8 cellular contexts compared by ENCODE assay signal in the genomic region with DNA sequence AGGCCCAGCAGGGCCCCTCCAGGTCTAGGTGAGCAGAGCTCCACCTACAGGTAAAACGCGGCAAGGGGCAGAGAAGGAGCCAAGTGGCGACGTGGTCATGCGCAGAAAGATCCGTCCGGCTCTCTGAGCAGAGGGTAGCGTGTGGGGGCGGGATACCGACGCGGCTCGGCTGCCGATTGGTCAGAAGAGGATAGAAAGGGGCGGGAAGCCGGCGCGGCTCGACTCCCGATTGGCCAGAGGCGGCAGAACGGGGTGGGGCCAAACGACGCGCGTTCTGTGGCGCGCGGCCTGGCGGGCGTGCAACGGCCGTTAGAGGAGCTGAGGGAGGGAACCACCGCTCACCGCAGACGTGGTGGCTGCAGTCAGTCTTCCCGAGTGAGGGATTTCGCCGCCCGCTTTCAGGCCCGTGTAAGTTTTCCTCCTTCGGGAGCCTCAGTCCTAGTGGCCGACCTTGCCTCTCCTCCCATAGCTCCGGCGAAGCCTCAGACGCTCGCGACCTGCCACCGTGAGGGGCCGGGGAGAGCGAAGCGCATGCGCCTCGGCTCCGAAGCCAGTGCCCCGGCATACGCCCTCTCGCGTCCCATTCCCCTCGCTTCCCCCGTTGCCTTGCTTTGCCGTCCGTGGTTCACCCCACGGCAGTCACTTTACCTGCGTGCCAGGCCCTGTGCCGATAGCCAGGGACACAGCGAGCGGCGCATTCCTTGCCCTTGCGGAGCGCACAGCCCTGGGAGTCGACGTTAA. TPM values are rescaled to one million over a fixed set of nuclear protein-coding genes. Genes with fewer than 3 reads are reported as not detected.
DNase-seq lines count a peak whose midpoint lies in the region; ATAC-seq and TF ChIP-seq lines count a peak whose summit lies in the region.

A gene with protein sequence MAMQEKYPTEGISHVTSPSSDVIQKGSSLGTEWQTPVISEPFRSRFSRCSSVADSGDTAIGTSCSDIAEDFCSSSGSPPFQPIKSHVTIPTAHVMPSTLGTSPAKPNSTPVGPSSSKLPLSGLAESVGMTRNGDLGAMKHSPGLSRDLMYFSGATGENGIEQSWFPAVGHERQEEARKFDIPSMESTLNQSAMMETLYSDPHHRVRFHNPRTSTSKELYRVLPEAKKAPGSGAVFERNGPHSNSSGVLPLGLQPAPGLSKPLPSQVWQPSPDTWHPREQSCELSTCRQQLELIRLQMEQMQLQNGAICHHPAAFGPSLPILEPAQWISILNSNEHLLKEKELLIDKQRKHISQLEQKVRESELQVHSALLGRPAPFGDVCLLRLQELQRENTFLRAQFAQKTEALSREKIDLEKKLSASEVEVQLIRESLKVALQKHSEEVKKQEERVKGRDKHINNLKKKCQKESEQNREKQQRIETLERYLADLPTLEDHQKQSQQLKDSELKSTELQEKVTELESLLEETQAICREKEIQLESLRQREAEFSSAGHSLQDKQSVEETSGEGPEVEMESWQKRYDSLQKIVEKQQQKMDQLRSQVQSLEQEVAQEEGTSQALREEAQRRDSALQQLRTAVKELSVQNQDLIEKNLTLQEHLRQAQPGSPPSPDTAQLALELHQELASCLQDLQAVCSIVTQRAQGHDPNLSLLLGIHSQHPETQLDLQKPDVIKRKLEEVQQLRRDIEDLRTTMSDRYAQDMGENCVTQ (plus strand): TSS at position 298 of the 741 bp plus-strand sequence. CDS start 5,584 bp downstream, outside the sequence.

- peak; percentile 92 for DNase-seq in NCI-H1417 treated with DMSO at 0.1 percent for 48 hours (lab: John Stamatoyannopoulos, UW)
- DNase-seq in SW480 (ENCODE audit: low spot score), result peak; percentile 95
- peak; percentile 99 for DNase-seq in activated naive CD8-positive, alpha-beta T cell treated with anti-CD3 and anti-CD28 coated beads, Interleukin-2, amount 50 U/mL, for 24 hours
- DNase-seq in Right ventricle myocardium inferior (ENCODE audit: missing footprints), result peak; percentile 99
- DNase-seq in ovary, result peak; percentile 97 to 99 (median 98)
- peak; percentile 96 to 98 for DNase-seq in tibial artery

- intact Hi-C loops in Right ventricle myocardium inferior (cut with DNase I), result loop anchor here (1.0 to 5.0 kb wide), 6 partner anchors 21 to 197 kb away; partner anchors contain the start of genes C1orf232, PDIK1L and ZNF593
- intact Hi-C loops in ovary (cut with DNase I), result loop anchor here in 1 of 4 donors (5.0 kb wide), 2 partner anchors 67 to 122 kb away; partner anchors contain the start of genes C1orf232, PDIK1L and ZNF593
- intact Hi-C loops in tibial artery (cut with DNase I; ENCODE audit: low total_unique reads), result no loop called here

- H3K4me3 ChIP-seq in GM12875 (ENCODE audit: low read depth, low read length) (peak within 1 kb of the TSS; percentile 71), ovary (peak within 1 kb of the TSS; percentile 77), tibial artery (peak within 1 kb of the TSS; percentile 69 to 82)

- H3K4me1 ChIP-seq in ovary (ENCODE audit: insufficient read depth) (peaks cover 2% of the 10 kb centered on the region), tibial artery (peaks cover 0 to 10% (median 4%) of the 10 kb centered on the region in 4 donors)

- peak within 1 kb of the TSS; percentile 95 for H3K27ac Mint-ChIP-seq in activated naive CD8-positive, alpha-beta T cell treated with anti-CD3 and anti-CD28 coated beads, Interleukin-2, amount 50 U/mL, for 24 hours

- H3K27me3 Mint-ChIP-seq in activated naive CD8-positive, alpha-beta T cell treated with anti-CD3 and anti-CD28 coated beads, Interleukin-2, amount 50 U/mL, for 24 hours, result peaks cover 2% of the 10 kb centered on the region

- H3K4me3 Mint-ChIP-seq in activated naive CD8-positive, alpha-beta T cell treated with anti-CD3 and anti-CD28 coated beads, Interleukin-2, amount 50 U/mL, for 24 hours, result peak within 1 kb of the TSS; percentile 99

- H3K27ac ChIP-seq in ovary, result peak within 1 kb of the TSS; percentile 52 to 57
- peak within 1 kb of the TSS; percentile 75 to 88 for H3K27ac ChIP-seq in tibial artery

- no peaks in the 10 kb centered on the region for H3K9me3 Mint-ChIP-seq in activated naive CD8-positive, alpha-beta T cell treated with anti-CD3 and anti-CD28 coated beads, Interleukin-2, amount 50 U/mL, for 24 hours

- peak; percentile 90 for TF ChIP-seq CTCF in GM12875 (IDR thresholded peaks at IDR 0.05; ENCODE audit: borderline replicate concordance, insufficient read depth, low read depth, low read length)
- peak; percentile 85 to 90 (median 89) for TF ChIP-seq CTCF in ovary (IDR thresholded peaks at IDR 0.05)
- TF ChIP-seq CTCF in tibial artery (IDR thresholded peaks at IDR 0.05), result peak; percentile 54 to 64

- H3K27me3 ChIP-seq in ovary (no peaks in the 10 kb centered on the region), tibial artery (peaks cover 0 to 3% of the 10 kb centered on the region in 2 donors)

- H3K36me3 ChIP-seq in ovary (no peaks in the 10 kb centered on the region), tibial artery (no peaks in the 10 kb centered on the region)

- TF ChIP-seq EP300 in ovary (IDR thresholded peaks at IDR 0.05), result no peak

- ATAC-seq in HG02798 (IDR thresholded peaks at IDR 0.05; ENCODE audit: poor library complexity, unreplicated experiment) (peak; percentile 94), Right ventricle myocardium inferior (peak; percentile 100)
- peak; percentile 94 for ATAC-seq in activated naive CD8-positive, alpha-beta T cell treated with anti-CD3 and anti-CD28 coated beads, Interleukin-2, amount 50 U/mL, for 24 hours

- peaks cover 36% of the 10 kb centered on the region for H3K4me1 Mint-ChIP-seq in activated naive CD8-positive, alpha-beta T cell treated with anti-CD3 and anti-CD28 coated beads, Interleukin-2, amount 50 U/mL, for 24 hours

- H3K36me3 Mint-ChIP-seq in activated naive CD8-positive, alpha-beta T cell treated with anti-CD3 and anti-CD28 coated beads, Interleukin-2, amount 50 U/mL, for 24 hours (ENCODE audit: low read depth), result peaks cover 26% of the 10 kb centered on the region

- H3K9me3 ChIP-seq in ovary (no peaks in the 10 kb centered on the region), tibial artery (no peaks in the 10 kb centered on the region)

- WGBS in ovary, 3 donors, result 0% methylated on average over 66 to 73 of the region's 73 CpGs

- TF ChIP-seq POLR2A in ovary (IDR thresholded peaks at IDR 0.05), result peak; percentile 29

RNA-seq across cellular contexts. Expression of the gene that starts here (rescaled TPM):
- total RNA-seq in Right ventricle myocardium inferior (73.6 TPM), ovary (1 to 10 TPM; 2.3 to 8.4 (median 4.0) TPM)
- polyA plus RNA-seq in ovary, result 1 to 10 TPM; 2.0 to 4.4 TPM

Comparison
In these comparisons a context has a peak if more than half of its experiments do, and no peak if none do; other contexts are left out.
1. Peak in every context shown above with its lines: DNase-seq, ATAC-seq, H3K4me3 ChIP-seq and H3K27ac ChIP-seq.